ENCODE assay signal across 11 cellular contexts in genomic region chr5:24644757-24645156, GRCh38. TPM values are rescaled to one million over a fixed set of nuclear protein-coding genes. Genes with fewer than 3 reads are reported as not detected.
DNase-seq lines count a peak whose midpoint lies in the region; ATAC-seq, FAIRE-seq and TF ChIP-seq lines count a peak whose summit lies in the region.
"Had no signal": no experiment of that assay in that cellular context is flagged by ENCODE, and none has a peak within 500 bp of the region (broad histone marks: within the 10 kb centered on the region; RNA-seq: fewer than 3 reads in every experiment).

TSS of gene CDH10 (minus strand) at chr5:24644978. CDS start at chr5:24593490, 51,488 bp downstream.

- H3K27ac ChIP-seq in lower lobe of right lung, result no peak within 1 kb of the TSS
- H3K27ac ChIP-seq: neutrophil, SJCRH30, transverse colon had no signal

- H3K27me3 ChIP-seq in bronchial epithelial cell (ENCODE audit: control insufficient read depth, insufficient read depth, low read length) (no peaks in the 10 kb centered on the region), lower lobe of right lung (ENCODE audit: low read depth) (no peaks in the 10 kb centered on the region)
- H3K27me3 ChIP-seq: SJCRH30, transverse colon had no signal

- peak within 1 kb of the TSS; percentile 56 for H3K4me3 ChIP-seq in AG10803 (ENCODE audit: low read length)
- no peak within 1 kb of the TSS for H3K4me3 ChIP-seq in bronchial epithelial cell (ENCODE audit: low read depth, low read length)
- no peak within 1 kb of the TSS for H3K4me3 ChIP-seq in lower lobe of right lung
- H3K4me3 ChIP-seq: SJCRH30, transverse colon had no signal

- ATAC-seq in lower lobe of right lung (no peak), HG03442 (IDR thresholded peaks at IDR 0.05; ENCODE audit: unreplicated experiment) (no peak), esophagus mucosa (no peak)

- H3K4me1 ChIP-seq in lower lobe of right lung, result no peaks in the 10 kb centered on the region
- H3K4me1 ChIP-seq: SJCRH30, transverse colon had no signal

- no peaks in the 10 kb centered on the region for H3K9me3 ChIP-seq in lower lobe of right lung
- H3K9me3 ChIP-seq: neutrophil, SJCRH30, transverse colon had no signal

- H3K36me3 ChIP-seq in bronchial epithelial cell (ENCODE audit: control insufficient read depth, insufficient read depth, low read length) (no peaks in the 10 kb centered on the region), lower lobe of right lung (no peaks in the 10 kb centered on the region)
- H3K36me3 ChIP-seq: neutrophil, SJCRH30, transverse colon had no signal

- DNase-seq in AG10803 (ENCODE audit: low read depth), result peak; percentile 25
- DNase-seq in NCI-H1930 (lab: John Stamatoyannopoulos, UW), result peak; percentile 18 to 46
- DNase-seq in bronchial epithelial cell (ENCODE audit: low read depth), result peak; percentile 7
- peak; percentile 39 for DNase-seq in lower lobe of right lung
- no peak for DNase-seq in OCI-M1 (lab: John Stamatoyannopoulos, UW)
- DNase-seq in cortex of kidney (lab: John Stamatoyannopoulos, UW), result no peak
- DNase-seq: SJCRH30, transverse colon had no signal

- FAIRE-seq in bronchial epithelial cell (lab: Jason Lieb, UNC), result no peak

- TF ChIP-seq CTCF in AG10803 (conservative IDR thresholded peaks at IDR 0.05; ENCODE audit: low read length), result no peak
- TF ChIP-seq CTCF in bronchial epithelial cell (IDR thresholded peaks at IDR 0.05; ENCODE audit: insufficient read depth, low read length, severe bottlenecking), result no peak
- no peak for TF ChIP-seq CTCF in lower lobe of right lung (IDR thresholded peaks at IDR 0.05)

- intact Hi-C loops in lower lobe of right lung (cut with DNase I), result no loop called here

RNA-seq across cellular contexts. Expression of gene CDH10, which starts in this region (rescaled TPM):
- total RNA-seq in bronchial epithelial cell, result not detected in 2 replicates
- total RNA-seq in lower lobe of right lung, result 0.35 TPM
- not detected for total RNA-seq in esophagus mucosa
- total RNA-seq: SJCRH30 had no signal

Comparison
In these comparisons a context has a peak if more than half of its experiments do, and no peak if none do; other contexts are left out.
1. Peak in DNase-seq in bronchial epithelial cell; RNA of the gene not detected or under 1 TPM.
2. Peak in DNase-seq in lower lobe of right lung; RNA of the gene not detected or under 1 TPM.
3. DNase-seq: peak in AG10803 (single experiment) and NCI-H1930 (2 of 2); none in OCI-M1 (single experiment) and cortex of kidney (single experiment).